Comparison of ENCODE assay signal across 12 cellular contexts in genomic region chr7:27678617-27679260, GRCh38. TPM values are rescaled to one million over a fixed set of nuclear protein-coding genes. Genes with fewer than 3 reads are reported as not detected.
DNase-seq lines count a peak whose midpoint lies in the region; ATAC-seq, FAIRE-seq and TF ChIP-seq lines count a peak whose summit lies in the region.
"Had no signal": no experiment of that assay in that cellular context is flagged by ENCODE, and none has a peak within 500 bp of the region (broad histone marks: within the 10 kb centered on the region; RNA-seq: fewer than 3 reads in every experiment).

No MANE protein-coding gene starts in this region.

- intact Hi-C loops in heart left ventricle (cut with DNase I) (no loop called here), left ventricle myocardium superior (cut with micrococcal nuclease) (no loop called here), breast epithelium (cut with DNase I; ENCODE audit: low total_unique reads) (loop anchor here (5.0 kb wide), 1 partner anchor 531 kb away; the partner anchor contains the start of gene HOXA6)

- H3K4me3 ChIP-seq in heart left ventricle, result no peak overlapping the region
- no peak overlapping the region for H3K4me3 ChIP-seq in breast epithelium
- H3K4me3 ChIP-seq in mesodermal cell (ENCODE audit: extremely low read depth, insufficient read depth, low read length, poor library complexity, severe bottlenecking), result no peak overlapping the region

- DNase-seq in heart left ventricle (no peak), left ventricle myocardium superior (no peak), breast epithelium (ENCODE audit: low spot score in 2 of 2) (no peak), GM12892 (ENCODE audit: insufficient read length) (no peak), KG1 (lab: John Stamatoyannopoulos, UW) (no peak), SIG-M5 treated with dmso at 0.1 percent for 504 hours (lab: John Stamatoyannopoulos, UW; ENCODE audit: unreplicated experiment) (no peak)
- DNase-seq: activated CD8-positive, alpha-beta memory T cell treated with anti-CD3 and anti-CD28 coated beads for 24 hours; stimulated activated CD4-positive, alpha-beta T cell treated with anti-CD3 and anti-CD28 coated beads, Interleukin-4, amount 100 ng/mL, for 1 hour; substantia nigra had no signal

- no peaks in the 10 kb centered on the region for H3K36me3 ChIP-seq in heart left ventricle
- no peaks in the 10 kb centered on the region for H3K36me3 ChIP-seq in breast epithelium
- no peaks in the 10 kb centered on the region for H3K36me3 ChIP-seq in mesodermal cell (ENCODE audit: control insufficient read depth, insufficient read depth, low read length)

- WGBS in heart left ventricle, 4 donors, result 73 to 86% (median 80%) methylated on average over 2 of the region's 2 CpGs
- WGBS in mesodermal cell (ENCODE audit: insufficient coverage in 2 of 2), 2 experiments, result 80 to 88% methylated on average over 1 of the region's 2 CpGs

- ATAC-seq in heart left ventricle (peak in 1 of 4 donors; percentile 39), left ventricle myocardium superior (no peak), HG03520 (IDR thresholded peaks at IDR 0.05; ENCODE audit: unreplicated experiment) (no peak)

- H3K27me3 ChIP-seq in heart left ventricle (no peaks in the 10 kb centered on the region), breast epithelium (no peaks in the 10 kb centered on the region)

- H3K4me1 ChIP-seq in heart left ventricle, result peaks cover 0 to 14% (median 2%) of the 10 kb centered on the region in 12 donors
- H3K4me1 ChIP-seq in breast epithelium, result no peaks in the 10 kb centered on the region
- peaks cover 28% of the 10 kb centered on the region for H3K4me1 ChIP-seq in mesodermal cell (ENCODE audit: control insufficient read depth, insufficient read depth, low read length, poor library complexity, severe bottlenecking)

- peak overlapping the region in 7 of 12 donors; percentile 5 to 66 (median 51) for H3K27ac ChIP-seq in heart left ventricle
- peak overlapping the region; percentile 45 to 71 for H3K27ac ChIP-seq in breast epithelium
- peak overlapping the region; percentile 98 for H3K27ac ChIP-seq in mesodermal cell (ENCODE audit: low read depth, low read length, severe bottlenecking)

- H3K9me3 ChIP-seq in heart left ventricle (no peaks in the 10 kb centered on the region), breast epithelium (no peaks in the 10 kb centered on the region), mesodermal cell (ENCODE audit: control insufficient read depth, low read length) (no peaks in the 10 kb centered on the region)

- TF ChIP-seq CTCF in heart left ventricle (IDR thresholded peaks at IDR 0.05) (no peak), breast epithelium (IDR thresholded peaks at IDR 0.05) (no peak)

- no peak for TF ChIP-seq POLR2A in heart left ventricle (IDR thresholded peaks at IDR 0.05)
- TF ChIP-seq POLR2A in breast epithelium (IDR thresholded peaks at IDR 0.05), result no peak
- no peak for TF ChIP-seq POLR2A in GM12892 (IDR thresholded peaks at IDR 0.05; ENCODE audit: low read depth, low read length)

- FAIRE-seq in GM12892 (lab: Jason Lieb, UNC), result no peak
- FAIRE-seq: A204.1 had no signal

RNA-seq across cellular contexts. Expression of gene HIBADH, which starts 16.1 kb away (rescaled TPM):
- total RNA-seq in heart left ventricle (100 to 1,000 TPM in 1 of 9 donors, 10 to 100 TPM in 8; 48.5 to 107 (median 69.7) TPM), left ventricle myocardium superior (109 TPM), breast epithelium (10 to 100 TPM; 50.5 to 80.1 (median 67.5) TPM)
- 10 to 100 TPM; 34.4 to 34.6 TPM for polyA plus RNA-seq in heart left ventricle
- 40.0 TPM for polyA plus RNA-seq in mesodermal cell (2013, experiment 1 of 2)
- 42.2 TPM for polyA plus RNA-seq in mesodermal cell (2013, experiment 2 of 2)
- polyA plus RNA-seq in GM12892 (2012; ENCODE audit: missing spikeins), result 27.9 TPM
